In the genomic region with DNA sequence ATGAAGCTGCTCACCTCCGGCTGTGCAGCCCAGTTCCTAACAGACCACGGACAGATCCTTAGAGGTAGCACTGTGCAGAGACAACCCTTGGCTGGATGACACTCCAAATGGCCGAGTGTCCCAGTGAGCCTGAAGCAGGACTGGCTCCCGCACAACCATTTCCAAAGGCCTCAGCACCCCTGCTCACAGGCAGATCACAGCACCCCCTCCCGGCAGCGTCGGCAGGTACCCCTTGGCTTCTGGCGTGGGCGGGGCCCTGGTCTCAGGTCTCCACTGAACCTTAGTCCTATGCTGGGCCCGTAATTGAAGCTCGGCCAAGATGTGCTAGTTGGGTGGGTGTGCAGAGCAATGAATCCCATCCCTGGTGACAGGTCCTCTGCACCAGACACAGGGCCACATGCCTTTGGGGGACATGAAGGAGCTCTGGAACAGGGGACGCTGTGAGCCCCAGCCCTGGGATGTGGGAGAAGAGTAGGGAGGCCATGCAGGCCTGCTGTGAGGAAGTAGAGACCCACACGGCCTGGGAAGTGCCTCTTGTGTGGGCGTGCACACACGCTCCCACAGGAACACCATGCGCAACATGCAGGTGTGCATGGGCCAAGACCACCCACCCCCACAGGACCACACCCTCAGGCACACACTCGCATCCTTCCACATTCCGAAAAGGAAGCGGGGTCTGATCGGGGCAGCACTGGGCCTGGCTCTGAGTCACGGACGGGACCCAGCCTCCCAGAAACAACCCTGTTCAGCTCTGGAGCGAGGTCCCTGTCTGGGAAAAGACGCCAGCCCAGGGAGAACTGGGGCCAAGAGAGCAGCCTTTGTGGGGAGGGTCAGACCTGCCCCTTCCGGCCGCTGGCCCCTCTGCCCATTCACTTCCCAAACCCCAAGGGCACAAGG, we compare ENCODE assay signal across 7 cellular contexts. TPM values are rescaled to one million over a fixed set of nuclear protein-coding genes. Genes with fewer than 3 reads are reported as not detected.
DNase-seq lines count a peak whose midpoint lies in the region; ATAC-seq, FAIRE-seq and TF ChIP-seq lines count a peak whose summit lies in the region.

No MANE protein-coding gene starts in this region.

- no peak for TF ChIP-seq RAD21 in Ishikawa (IDR thresholded peaks at IDR 0.05; ENCODE audit: low read depth)

- 91% methylated on average over 26 of the region's 26 CpGs for WGBS in thymus

- no peak for TF ChIP-seq EP300 in Ishikawa (IDR thresholded peaks at IDR 0.05; ENCODE audit: borderline replicate concordance)

- TF ChIP-seq CTCF in kidney (IDR thresholded peaks at IDR 0.05; ENCODE audit: borderline replicate concordance, extremely low read depth, insufficient read depth) = no peak

- no peaks in the 10 kb centered on the region for H3K27me3 Mint-ChIP-seq in activated CD8-positive, alpha-beta T cell treated with anti-CD3 and anti-CD28 coated beads, Interleukin-2, amount 10 ng/mL, durations not matched to agents 7 days and 5 days (ENCODE audit: low read depth)

- no peaks in the 10 kb centered on the region for H3K36me3 ChIP-seq in kidney (ENCODE audit: control insufficient read depth in 1 of 2, insufficient read depth in 2 of 2, low read length in 2 of 2)
- H3K36me3 ChIP-seq in thymus (ENCODE audit: control insufficient read depth, insufficient read depth) = peaks cover 26% of the 10 kb centered on the region

- H3K9me3 Mint-ChIP-seq in activated CD8-positive, alpha-beta T cell treated with anti-CD3 and anti-CD28 coated beads, Interleukin-2, amount 10 ng/mL, durations not matched to agents 7 days and 5 days (ENCODE audit: insufficient read depth) = no peaks in the 10 kb centered on the region

- no peak for ATAC-seq in activated CD8-positive, alpha-beta T cell treated with anti-CD3 and anti-CD28 coated beads, Interleukin-2, amount 10 ng/mL, durations not matched to agents 7 days and 5 days
- ATAC-seq in GM19467 (IDR thresholded peaks at IDR 0.05; ENCODE audit: unreplicated experiment) = no peak
- no peak for ATAC-seq in HG03457 (IDR thresholded peaks at IDR 0.05; ENCODE audit: unreplicated experiment)

- H3K4me3 Mint-ChIP-seq in activated CD8-positive, alpha-beta T cell treated with anti-CD3 and anti-CD28 coated beads, Interleukin-2, amount 10 ng/mL, durations not matched to agents 7 days and 5 days = peak overlapping the region; percentile 88

- peak overlapping the region; percentile 40 for H3K27ac Mint-ChIP-seq in activated CD8-positive, alpha-beta T cell treated with anti-CD3 and anti-CD28 coated beads, Interleukin-2, amount 10 ng/mL, durations not matched to agents 7 days and 5 days

- peaks cover 53% of the 10 kb centered on the region for H3K4me1 Mint-ChIP-seq in activated CD8-positive, alpha-beta T cell treated with anti-CD3 and anti-CD28 coated beads, Interleukin-2, amount 10 ng/mL, durations not matched to agents 7 days and 5 days (ENCODE audit: low read depth)

- no peak for FAIRE-seq in kidney (lab: Jason Lieb, UNC)

- H3K36me3 Mint-ChIP-seq in activated CD8-positive, alpha-beta T cell treated with anti-CD3 and anti-CD28 coated beads, Interleukin-2, amount 10 ng/mL, durations not matched to agents 7 days and 5 days (ENCODE audit: low read depth) = peaks cover 16% of the 10 kb centered on the region

- DNase-seq in activated CD8-positive, alpha-beta T cell treated with anti-CD3 and anti-CD28 coated beads, Interleukin-2, amount 10 ng/mL, durations not matched to agents 7 days and 5 days = peak; percentile 69
- DNase-seq in kidney = peak; percentile 72
- no peak for DNase-seq in AG08396 (ENCODE audit: low spot score)

- H3K9me3 ChIP-seq in kidney (ENCODE audit: control insufficient read depth in 1 of 2, low read length in 2 of 2) (no peaks in the 10 kb centered on the region), thymus (ENCODE audit: control insufficient read depth) (no peaks in the 10 kb centered on the region)

- H3K27ac ChIP-seq in kidney (ENCODE audit: low read depth in 2 of 2, low read length in 2 of 2) (no peak overlapping the region), thymus (ENCODE audit: low read depth) (peak overlapping the region; percentile 8)

- no peak overlapping the region for H3K9ac ChIP-seq in kidney (ENCODE audit: low read length in 2 of 2)

- POLR2A ChIA-PET in activated CD8-positive, alpha-beta T cell treated with anti-CD3 and anti-CD28 coated beads, Interleukin-2, amount 10 ng/mL, durations not matched to agents 7 days and 5 days (lab: Charles Lee) = interaction anchor here (1.0 to 10.2 kb wide), 5 partner anchors 12 to 122 kb away, joined by 3 to 193 read pairs (median 8); a partner anchor contains a TSS

- H3K4me1 ChIP-seq in kidney (ENCODE audit: control insufficient read depth in 1 of 2, insufficient read depth in 1 of 2, low read depth in 1 of 2, low read length in 2 of 2) (peaks cover 5 to 9% of the 10 kb centered on the region in 2 donors), thymus (ENCODE audit: control insufficient read depth, insufficient read depth, low read length) (peaks cover 31% of the 10 kb centered on the region)

- CTCF ChIA-PET in activated CD8-positive, alpha-beta T cell treated with anti-CD3 and anti-CD28 coated beads, Interleukin-2, amount 10 ng/mL, durations not matched to agents 7 days and 5 days (lab: Charles Lee) = interaction anchor here (0.7 to 21.7 kb wide), 19 partner anchors 10 to 150 kb away, joined by 3 to 674 read pairs (median 4); a partner anchor contains a TSS

- intact Hi-C loops in kidney (cut with DNase I) = no loop called here

- H3K27me3 ChIP-seq in thymus (ENCODE audit: control insufficient read depth, insufficient read depth) = no peaks in the 10 kb centered on the region

- H3K4me3 ChIP-seq in kidney (ENCODE audit: low read length in 2 of 2) = no peak overlapping the region
- H3K4me3 ChIP-seq in thymus (ENCODE audit: low read length) = peak overlapping the region; percentile 75

TF ChIP-seq in Ishikawa, 13 proteins besides CTCF, POLR2A, EP300 and RAD21:
- TF ChIP-seq ZBTB7A (IDR thresholded peaks at IDR 0.05; ENCODE audit: low read depth) (no peak), EGR1 (IDR thresholded peaks at IDR 0.05) (no peak), FOXM1 (IDR thresholded peaks at IDR 0.05; ENCODE audit: borderline replicate concordance, low read depth) (no peak)
- TF ChIP-seq, protein P1, sequence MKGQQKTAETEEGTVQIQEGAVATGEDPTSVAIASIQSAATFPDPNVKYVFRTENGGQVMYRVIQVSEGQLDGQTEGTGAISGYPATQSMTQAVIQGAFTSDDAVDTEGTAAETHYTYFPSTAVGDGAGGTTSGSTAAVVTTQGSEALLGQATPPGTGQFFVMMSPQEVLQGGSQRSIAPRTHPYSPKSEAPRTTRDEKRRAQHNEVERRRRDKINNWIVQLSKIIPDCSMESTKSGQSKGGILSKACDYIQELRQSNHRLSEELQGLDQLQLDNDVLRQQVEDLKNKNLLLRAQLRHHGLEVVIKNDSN (IDR thresholded peaks at IDR 0.05) = no peak
- TF ChIP-seq, protein P2, sequence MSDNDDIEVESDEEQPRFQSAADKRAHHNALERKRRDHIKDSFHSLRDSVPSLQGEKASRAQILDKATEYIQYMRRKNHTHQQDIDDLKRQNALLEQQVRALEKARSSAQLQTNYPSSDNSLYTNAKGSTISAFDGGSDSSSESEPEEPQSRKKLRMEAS (IDR thresholded peaks at IDR 0.05) = no peak
- TF ChIP-seq, protein P3, sequence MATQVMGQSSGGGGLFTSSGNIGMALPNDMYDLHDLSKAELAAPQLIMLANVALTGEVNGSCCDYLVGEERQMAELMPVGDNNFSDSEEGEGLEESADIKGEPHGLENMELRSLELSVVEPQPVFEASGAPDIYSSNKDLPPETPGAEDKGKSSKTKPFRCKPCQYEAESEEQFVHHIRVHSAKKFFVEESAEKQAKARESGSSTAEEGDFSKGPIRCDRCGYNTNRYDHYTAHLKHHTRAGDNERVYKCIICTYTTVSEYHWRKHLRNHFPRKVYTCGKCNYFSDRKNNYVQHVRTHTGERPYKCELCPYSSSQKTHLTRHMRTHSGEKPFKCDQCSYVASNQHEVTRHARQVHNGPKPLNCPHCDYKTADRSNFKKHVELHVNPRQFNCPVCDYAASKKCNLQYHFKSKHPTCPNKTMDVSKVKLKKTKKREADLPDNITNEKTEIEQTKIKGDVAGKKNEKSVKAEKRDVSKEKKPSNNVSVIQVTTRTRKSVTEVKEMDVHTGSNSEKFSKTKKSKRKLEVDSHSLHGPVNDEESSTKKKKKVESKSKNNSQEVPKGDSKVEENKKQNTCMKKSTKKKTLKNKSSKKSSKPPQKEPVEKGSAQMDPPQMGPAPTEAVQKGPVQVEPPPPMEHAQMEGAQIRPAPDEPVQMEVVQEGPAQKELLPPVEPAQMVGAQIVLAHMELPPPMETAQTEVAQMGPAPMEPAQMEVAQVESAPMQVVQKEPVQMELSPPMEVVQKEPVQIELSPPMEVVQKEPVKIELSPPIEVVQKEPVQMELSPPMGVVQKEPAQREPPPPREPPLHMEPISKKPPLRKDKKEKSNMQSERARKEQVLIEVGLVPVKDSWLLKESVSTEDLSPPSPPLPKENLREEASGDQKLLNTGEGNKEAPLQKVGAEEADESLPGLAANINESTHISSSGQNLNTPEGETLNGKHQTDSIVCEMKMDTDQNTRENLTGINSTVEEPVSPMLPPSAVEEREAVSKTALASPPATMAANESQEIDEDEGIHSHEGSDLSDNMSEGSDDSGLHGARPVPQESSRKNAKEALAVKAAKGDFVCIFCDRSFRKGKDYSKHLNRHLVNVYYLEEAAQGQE (IDR thresholded peaks at IDR 0.05; ENCODE audit: low read depth) = peak; percentile 36; the same call in 1 of the 2 replicates
TF ChIP-seq in Ishikawa: peak in this region for 1.

RNA-seq across cellular contexts. Expression of a gene that starts 2.8 kb away (rescaled TPM):
- total RNA-seq in activated CD8-positive, alpha-beta T cell treated with anti-CD3 and anti-CD28 coated beads, Interleukin-2, amount 10 ng/mL, durations not matched to agents 7 days and 5 days = 10 to 100 TPM; 20.3 to 21.2 TPM
- total RNA-seq in kidney = 11.8 TPM
- polyA plus RNA-seq in kidney (ENCODE audit: insufficient read depth, low read depth, low replicate concordance) = 5.6 TPM
- polyA plus RNA-seq in thymus = 208 TPM

RNA-seq across cellular contexts. Expression of a gene that starts 4.2 kb away (rescaled TPM):
- total RNA-seq in activated CD8-positive, alpha-beta T cell treated with anti-CD3 and anti-CD28 coated beads, Interleukin-2, amount 10 ng/mL, durations not matched to agents 7 days and 5 days = under 1 TPM in 1 of 2 experiments, not detected in 1; 0.34 TPM
- not detected for total RNA-seq in kidney
- not detected for polyA plus RNA-seq in kidney (ENCODE audit: insufficient read depth, low read depth, low replicate concordance)
- 2.9 TPM for polyA plus RNA-seq in thymus

RNA-seq across cellular contexts. Expression of a gene that starts 26.1 kb away (rescaled TPM):
- under 1 TPM in 1 of 2 experiments, not detected in 1; 0.08 TPM for total RNA-seq in activated CD8-positive, alpha-beta T cell treated with anti-CD3 and anti-CD28 coated beads, Interleukin-2, amount 10 ng/mL, durations not matched to agents 7 days and 5 days
- total RNA-seq in kidney = 1.4 TPM
- polyA plus RNA-seq in kidney (ENCODE audit: insufficient read depth, low read depth, low replicate concordance) = 4.8 TPM
- 0.52 TPM for polyA plus RNA-seq in thymus
